In the genomic region with DNA sequence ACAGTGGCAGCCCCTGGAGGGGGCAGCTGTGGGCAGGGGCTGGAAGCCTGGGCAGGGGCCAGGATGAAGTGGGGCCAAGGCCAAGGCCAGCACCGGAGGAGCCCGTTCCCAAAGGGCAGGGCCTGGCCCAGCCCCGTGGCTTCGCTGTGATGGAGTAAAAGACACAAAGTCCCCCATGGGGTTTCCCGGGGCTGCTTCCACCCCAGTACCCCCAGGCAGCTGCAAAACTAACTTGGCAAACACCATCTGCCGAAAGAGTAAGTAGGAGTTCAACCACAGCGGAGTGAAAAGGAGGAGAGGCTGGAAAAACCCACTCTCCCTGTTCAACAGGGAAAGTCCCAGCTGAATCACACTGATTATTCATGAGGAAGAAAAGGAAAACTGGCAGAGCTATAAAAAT, we compare ENCODE assay signal across 6 cellular contexts.
DNase-seq lines count a peak whose midpoint lies in the region; ATAC-seq, FAIRE-seq and TF ChIP-seq lines count a peak whose summit lies in the region.
"Not testable (repeated sequence)": the region's sequence is repeated elsewhere in the genome, so short reads cannot be mapped to it uniquely, and the experiment has no call there.

No MANE protein-coding gene starts in this region.

- not testable (repeated sequence) for H3K27ac ChIP-seq in RWPE2 (ENCODE audit: poor library complexity, severe bottlenecking); GM12878 (ENCODE audit: control insufficient read depth, insufficient read depth); left lung; pancreas

- not testable (repeated sequence) for H3K4me1 ChIP-seq in RWPE2 (ENCODE audit: insufficient read depth, poor library complexity, severe bottlenecking); GM12878 (ENCODE audit: control insufficient read depth, insufficient read depth, low read length); left lung; pancreas

- H3K36me3 ChIP-seq in RWPE2 (ENCODE audit: low read depth); GM12878 (ENCODE audit: control insufficient read depth in 2 of 2, insufficient read depth in 2 of 2, low read length in 1 of 2); left lung; pancreas: not testable (repeated sequence)

- not testable (repeated sequence) for H3K4me2 ChIP-seq in GM12878 (ENCODE audit: control insufficient read depth, insufficient read depth)

- H3K9ac ChIP-seq in GM12878 (ENCODE audit: control insufficient read depth, insufficient read depth, low read length): not testable (repeated sequence)

- TF ChIP-seq RAD21 in GM12878 (IDR thresholded peaks at IDR 0.05; ENCODE audit: insufficient read depth, low read depth, low read length): not testable (repeated sequence)

- TF ChIP-seq EP300 in GM12878 (IDR thresholded peaks at IDR 0.05; ENCODE audit: borderline replicate concordance in 1 of 2, control insufficient read depth in 1 of 2, low read depth in 2 of 2, low read length in 2 of 2): not testable (repeated sequence)

- not testable (repeated sequence) for H4K20me1 ChIP-seq in GM12878 (ENCODE audit: control insufficient read depth, insufficient read depth)

- H3K27me3 ChIP-seq in RWPE2 (ENCODE audit: insufficient read depth, poor library complexity, severe bottlenecking); GM12878 (replicated peaks in 1 of 2; ENCODE audit: control insufficient read depth in 2 of 2, insufficient read depth in 2 of 2, low read length in 1 of 2); left lung; pancreas: not testable (repeated sequence)

- SMC1A ChIA-PET in GM12878 (lab: Charles Lee; ENCODE audit: uncharacterized antibody, unreplicated experiment): not testable (repeated sequence)

- POLR2A ChIA-PET in GM12878 (lab: Charles Lee): not testable (repeated sequence)

- TF ChIP-seq CTCF in RWPE2 (IDR thresholded peaks at IDR 0.05; ENCODE audit: poor library complexity, severe bottlenecking); GM12878 (IDR thresholded peaks at IDR 0.05 in 2 of 3, conservative IDR thresholded peaks at IDR 0.05 in 1 of 3; ENCODE audit: control insufficient read depth in 2 of 3, extremely low read depth in 1 of 3, insufficient read depth in 1 of 3, low read depth in 3 of 3, low read length in 3 of 3); left lung (IDR thresholded peaks at IDR 0.05); pancreas (IDR thresholded peaks at IDR 0.05): not testable (repeated sequence)

- not testable (repeated sequence) for H3K4me3 ChIP-seq in RWPE2 (ENCODE audit: severe bottlenecking); GM12878; left lung; pancreas

- RAD21 ChIA-PET in GM12878 (lab: Charles Lee; ENCODE audit: unreplicated experiment): not testable (repeated sequence)

- TF ChIP-seq POLR2A in GM12878 (IDR thresholded peaks at IDR 0.05; ENCODE audit: low read depth, low read length): not testable (repeated sequence)

- CTCF ChIA-PET in GM12878 (lab: Yijun Ruan, JAX): not testable (repeated sequence)

- H3K79me2 ChIP-seq in GM12878 (ENCODE audit: control insufficient read depth, insufficient read depth, low read length): not testable (repeated sequence)

- not testable (repeated sequence) for BruUV-seq in GM12878 (replicated peaks; lab: Mats Ljungman, UMichigan)

- intact Hi-C loops in GM12878 (cut with micrococcal nuclease; ENCODE audit: unreplicated experiment); Right ventricle myocardium inferior (cut with DNase I); left cardiac atrium (cut with DNase I); left lung (cut with DNase I); pancreas (cut with DNase I): not testable (repeated sequence)

- not testable (repeated sequence) for H3K9me3 ChIP-seq in RWPE2 (ENCODE audit: severe bottlenecking); GM12878 (replicated peaks; ENCODE audit: control insufficient read depth, insufficient read depth, low read length); left lung; pancreas

- peak; percentile 73 for ATAC-seq in RWPE2 (ENCODE audit: low read depth)
- peak; percentile 78 for ATAC-seq in GM12878
- ATAC-seq in Right ventricle myocardium inferior: peak; percentile 76
- peak; percentile 14 to 75 for ATAC-seq in left cardiac atrium
- ATAC-seq in left lung: peak; percentile 47
- ATAC-seq in pancreas: peak in 3 of 4 donors; percentile 35 to 85 (median 71)

- in situ Hi-C loops in GM12878 (cut with MboI): not testable (repeated sequence)

- FAIRE-seq in GM12878 (lab: Jason Lieb, UNC); pancreas (lab: Jason Lieb, UNC): not testable (repeated sequence)

- not testable (repeated sequence) for H2AFZ ChIP-seq in GM12878 (ENCODE audit: control insufficient read depth, low read depth, low read length)

- no CpG with 5 or more reads among the region's 7 CpGs for WGBS in GM12878 (ENCODE audit: insufficient coverage, insufficient replicate concordance, low lambda C conversion rate, missing lambda C conversion rate)
- no CpG with 5 or more reads among the region's 7 CpGs for WGBS in pancreas, 2 donors

- not testable (repeated sequence) for DNase-seq in RWPE2 (ENCODE audit: low spot score); GM12878 (ENCODE audit: low read depth, low spot score); Right ventricle myocardium inferior (ENCODE audit: missing footprints); left cardiac atrium; left lung; pancreas
